Comparison of ENCODE assay signal across 1 cellular context in genomic region chr6:125174626-125175025, GRCh38.
TF ChIP-seq lines count a peak whose summit lies in the region.

No MANE protein-coding gene starts in this region.

TF ChIP-seq in K562, 482 proteins besides CTCF, POLR2A, EP300 and RAD21 (continued from another document and continues in another):
- no peak for TF ChIP-seq ZNF280B (CRISPR knock-in tag; IDR thresholded peaks at IDR 0.05)
- TF ChIP-seq NR4A1 (CRISPR knock-in tag; IDR thresholded peaks at IDR 0.05) = no peak
- TF ChIP-seq NR4A1 (tag; IDR thresholded peaks at IDR 0.05) = no peak
- TF ChIP-seq NUFIP1 (IDR thresholded peaks at IDR 0.05; ENCODE audit: partially characterized antibody) = no peak
- no peak for TF ChIP-seq RBM22 (IDR thresholded peaks at IDR 0.05; ENCODE audit: low read depth, low read length, poor library complexity, severe bottlenecking)
- peak in 1 of 2 experiments; percentile 44; a peak in 1 of 4 replicates for TF ChIP-seq MNT (conservative IDR thresholded peaks at IDR 0.05)
- no peak for TF ChIP-seq ZNF12 (CRISPR knock-in tag; IDR thresholded peaks at IDR 0.05)
- TF ChIP-seq HOXB6 (CRISPR knock-in tag; IDR thresholded peaks at IDR 0.05; ENCODE audit: borderline replicate concordance) = no peak
- no peak for TF ChIP-seq KAT7 (CRISPR knock-in tag; IDR thresholded peaks at IDR 0.05; ENCODE audit: borderline replicate concordance)
- no peak for TF ChIP-seq ZNF764 (CRISPR knock-in tag; IDR thresholded peaks at IDR 0.05; ENCODE audit: low read depth)
- no peak for TF ChIP-seq MCM5 (IDR thresholded peaks at IDR 0.05; ENCODE audit: low read depth)
- no peak for TF ChIP-seq PHTF2 (CRISPR knock-in tag; IDR thresholded peaks at IDR 0.05)
- TF ChIP-seq ZBED1 (IDR thresholded peaks at IDR 0.05) = no peak
- no peak for TF ChIP-seq THRB (CRISPR knock-in tag; conservative IDR thresholded peaks at IDR 0.05)
- TF ChIP-seq CEBPG (CRISPR knock-in tag; IDR thresholded peaks at IDR 0.05) = no peak
- TF ChIP-seq CEBPG (tag; conservative IDR thresholded peaks at IDR 0.05 in 1 of 2, IDR thresholded peaks at IDR 0.05 in 1 of 2) = peak; percentile 40 to 46; a peak in 3 of 4 replicates
- TF ChIP-seq CAMTA2 (CRISPR knock-in tag; conservative IDR thresholded peaks at IDR 0.05) = no peak
- no peak for TF ChIP-seq BRF2 (IDR thresholded peaks at IDR 0.05; ENCODE audit: borderline replicate concordance, insufficient read depth, insufficient read length)
- TF ChIP-seq HNRNPLL (IDR thresholded peaks at IDR 0.05; ENCODE audit: low read depth, low read length, poor library complexity, severe bottlenecking) = no peak
- no peak for TF ChIP-seq MTA2 (IDR thresholded peaks at IDR 0.05; ENCODE audit: low read depth)
- no peak for TF ChIP-seq ATF4 (CRISPR knock-in tag; IDR thresholded peaks at IDR 0.05)
- TF ChIP-seq ZKSCAN1 (IDR thresholded peaks at IDR 0.05; ENCODE audit: low read depth, low read length) = no peak
- TF ChIP-seq HEY1 (CRISPR knock-in tag; IDR thresholded peaks at IDR 0.05; ENCODE audit: borderline replicate concordance) = no peak
- TF ChIP-seq HDAC2 (IDR thresholded peaks at IDR 0.05) = no peak
- no peak for TF ChIP-seq TBP (optimal IDR thresholded peaks at IDR 0.05; ENCODE audit: low read depth, low read length)
- no peak for TF ChIP-seq E2F1 (CRISPR knock-in tag; IDR thresholded peaks at IDR 0.05)
- TF ChIP-seq ZBTB1 (CRISPR knock-in tag; IDR thresholded peaks at IDR 0.05; ENCODE audit: borderline replicate concordance, low read depth) = no peak
- TF ChIP-seq FOXA3 (CRISPR knock-in tag; conservative IDR thresholded peaks at IDR 0.05 in 1 of 2, IDR thresholded peaks at IDR 0.05 in 1 of 2) = no peak
- TF ChIP-seq SOX6 (IDR thresholded peaks at IDR 0.05) = peak; percentile 50; the same call in 1 of the 2 replicates
- no peak for TF ChIP-seq CREB1 (IDR thresholded peaks at IDR 0.05)
- TF ChIP-seq CREB1 (CRISPR knock-in tag; IDR thresholded peaks at IDR 0.05) = no peak
- no peak for TF ChIP-seq SNRNP70 (optimal IDR thresholded peaks at IDR 0.05; ENCODE audit: low read depth, low read length)
- peak; percentile 69; the same call in 1 of the 2 replicates for TF ChIP-seq ETV5 (CRISPR knock-in tag; IDR thresholded peaks at IDR 0.05; ENCODE audit: low read depth)
- no peak for TF ChIP-seq ZNF24 (IDR thresholded peaks at IDR 0.05)
- TF ChIP-seq TCF7 (IDR thresholded peaks at IDR 0.05; ENCODE audit: borderline replicate concordance) = no peak
- TF ChIP-seq FIP1L1 (IDR thresholded peaks at IDR 0.05; ENCODE audit: low read depth, low read length, poor library complexity, severe bottlenecking) = no peak
- no peak for TF ChIP-seq MBD2 (IDR thresholded peaks at IDR 0.05; ENCODE audit: borderline replicate concordance, low read depth)
- TF ChIP-seq SMARCE1 (IDR thresholded peaks at IDR 0.05) = no peak
- no peak for TF ChIP-seq NFIX (CRISPR knock-in tag; IDR thresholded peaks at IDR 0.05; ENCODE audit: low read depth)
- no peak for TF ChIP-seq MEF2A (IDR thresholded peaks at IDR 0.05; ENCODE audit: control insufficient read depth, low read depth, low read length)
- TF ChIP-seq ETV1 (tag; conservative IDR thresholded peaks at IDR 0.05; ENCODE audit: low read depth) = peak; percentile 85
- no peak for TF ChIP-seq MECOM (CRISPR knock-in tag; IDR thresholded peaks at IDR 0.05)
- peak; percentile 38; the same call in 1 of the 2 replicates for TF ChIP-seq RNF2 (IDR thresholded peaks at IDR 0.05)
- TF ChIP-seq HDAC3 (IDR thresholded peaks at IDR 0.05; ENCODE audit: borderline replicate concordance, partially characterized antibody) = no peak
- no peak for TF ChIP-seq ZNF778 (CRISPR knock-in tag; IDR thresholded peaks at IDR 0.05)
- 0 out of 2 replicates have a peak, but pooled peaks have one; percentile 45 for TF ChIP-seq ZNF644 (tag; IDR thresholded peaks at IDR 0.05; ENCODE audit: low read depth)
- TF ChIP-seq MBD1 (CRISPR knock-in tag; IDR thresholded peaks at IDR 0.05) = no peak
- peak; percentile 67 for TF ChIP-seq ARID1B (IDR thresholded peaks at IDR 0.05)
- no peak for TF ChIP-seq ZNF592 (IDR thresholded peaks at IDR 0.05)
- no peak for TF ChIP-seq ZNF23 (CRISPR knock-in tag; IDR thresholded peaks at IDR 0.05)
- no peak for TF ChIP-seq ZNF586 (CRISPR knock-in tag; conservative IDR thresholded peaks at IDR 0.05)
- no peak for TF ChIP-seq TRIM25 (IDR thresholded peaks at IDR 0.05; ENCODE audit: borderline replicate concordance)
- TF ChIP-seq ZBTB9 (CRISPR knock-in tag; IDR thresholded peaks at IDR 0.05) = no peak
- TF ChIP-seq XRCC5 (IDR thresholded peaks at IDR 0.05; ENCODE audit: low read depth, low read length) = no peak
